In the genomic region with DNA sequence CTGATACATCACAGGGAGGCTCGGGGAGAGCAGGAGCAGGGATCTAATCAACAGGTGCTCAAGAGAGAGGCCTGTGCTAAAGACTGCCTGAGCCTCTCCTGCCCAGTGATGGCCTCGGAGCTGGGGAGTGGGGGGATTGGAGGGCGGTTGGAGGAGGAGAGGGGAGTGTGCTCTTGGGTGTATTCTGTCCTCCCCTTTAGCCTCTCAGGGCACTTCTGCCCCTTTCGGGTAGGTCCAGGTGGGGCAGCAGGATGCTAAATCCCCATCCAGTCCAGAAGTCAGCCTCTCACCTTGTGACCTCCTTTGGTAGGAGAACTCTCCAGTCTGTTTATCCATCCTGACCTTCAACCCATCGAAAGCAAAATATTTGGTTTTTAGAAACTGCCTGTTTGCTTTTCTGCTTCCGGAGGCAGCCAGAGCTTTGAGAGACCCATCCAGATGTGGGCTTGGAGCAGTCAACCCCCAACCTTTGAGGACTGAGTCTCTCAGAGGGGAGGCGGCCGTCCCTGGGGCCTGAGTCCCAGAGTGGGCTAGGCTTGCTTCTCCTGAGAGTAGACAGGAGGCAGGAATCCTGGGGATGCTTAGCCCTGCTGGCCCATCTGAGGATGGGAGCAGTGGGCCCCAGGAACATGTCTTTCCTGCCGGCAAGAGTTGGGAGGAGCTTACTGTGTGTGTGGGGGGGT, we compare ENCODE assay signal across 20 cellular contexts.
DNase-seq lines count a peak whose midpoint lies in the region; ATAC-seq and TF ChIP-seq lines count a peak whose summit lies in the region.
"Had no signal": no experiment of that assay in that cellular context is flagged by ENCODE, and none has a peak within 500 bp of the region (broad histone marks: within the 10 kb centered on the region; RNA-seq: fewer than 3 reads in every experiment).

No MANE protein-coding gene starts in this region.

- no peaks in the 10 kb centered on the region for H3K36me3 ChIP-seq in HEK293 (ENCODE audit: control insufficient read depth in 2 of 2, insufficient read depth in 1 of 2, low read length in 2 of 2)
- no peaks in the 10 kb centered on the region for H3K36me3 ChIP-seq in MM.1S (replicated peaks; ENCODE audit: insufficient read depth, low read length)
- no peaks in the 10 kb centered on the region for H3K36me3 ChIP-seq in naive thymus-derived CD4-positive, alpha-beta T cell (ENCODE audit: control insufficient read depth in 2 of 3, insufficient read depth in 3 of 3, low read length in 3 of 3)
- H3K36me3 ChIP-seq: BE2C had no signal

- H3K9me3 Mint-ChIP-seq in nephron (no peaks in the 10 kb centered on the region), MCF 10A (ENCODE audit: unreplicated experiment) (no peaks in the 10 kb centered on the region)
- peaks cover 0 to 2% (median 0%) of the 10 kb centered on the region in 11 donors for H3K9me3 Mint-ChIP-seq in naive thymus-derived CD4-positive, alpha-beta T cell
- H3K9me3 Mint-ChIP-seq: HFFc6 had no signal

- no peak overlapping the region for H2AFZ ChIP-seq in MM.1S (ENCODE audit: low read length)

- CTCF ChIA-PET in HEK293 (lab: Yijun Ruan, JAX), result interaction anchor here (0.6 to 2.6 kb wide), 3 partner anchors 19 to 380 kb away, joined by 3 to 12 read pairs (median 10); no protein-coding TSS in a partner anchor
- CTCF ChIA-PET in MCF 10A (lab: Yijun Ruan, JAX), result no interaction called here
- CTCF ChIA-PET in naive thymus-derived CD4-positive, alpha-beta T cell (lab: Charles Lee), result no interaction called here

- intact Hi-C loops in MCF 10A (cut with micrococcal nuclease), result no loop called here
- intact Hi-C loops in naive thymus-derived CD4-positive, alpha-beta T cell (cut with micrococcal nuclease), result no loop called here

- H3K4me3 Mint-ChIP-seq in nephron, result no peak overlapping the region
- no peak overlapping the region for H3K4me3 Mint-ChIP-seq in MCF 10A (ENCODE audit: unreplicated experiment)
- no peak overlapping the region for H3K4me3 Mint-ChIP-seq in naive thymus-derived CD4-positive, alpha-beta T cell
- H3K4me3 Mint-ChIP-seq: HFFc6 had no signal

- ATAC-seq in left lobe of liver, result peak; percentile 69
- no peak for ATAC-seq in naive thymus-derived CD4-positive, alpha-beta T cell

- H3K36me3 Mint-ChIP-seq in nephron (ENCODE audit: low read depth) (no peaks in the 10 kb centered on the region), MCF 10A (ENCODE audit: insufficient read depth, unreplicated experiment) (no peaks in the 10 kb centered on the region)
- no peaks in the 10 kb centered on the region for H3K36me3 Mint-ChIP-seq in naive thymus-derived CD4-positive, alpha-beta T cell

- no peak for TF ChIP-seq CTCF in HEK293 (tag by site-specific recombination; IDR thresholded peaks at IDR 0.05)
- TF ChIP-seq CTCF in MM.1S (IDR thresholded peaks at IDR 0.05; ENCODE audit: low read length), result no peak
- no peak for TF ChIP-seq CTCF in nephron (IDR thresholded peaks at IDR 0.05; ENCODE audit: unreplicated experiment in 3 of 3)
- no peak for TF ChIP-seq CTCF in MCF 10A (IDR thresholded peaks at IDR 0.05; ENCODE audit: unreplicated experiment)

- no peak overlapping the region for H3K4me2 ChIP-seq in MM.1S (ENCODE audit: low read depth, low read length)
- H3K4me2 ChIP-seq: SK-N-SH had no signal

- no peaks in the 10 kb centered on the region for H3K9me2 ChIP-seq in MM.1S (replicated peaks; ENCODE audit: insufficient read depth, low read length)
- H3K9me2 ChIP-seq: SK-N-SH had no signal

- POLR2A ChIA-PET in HEK293 (lab: Yijun Ruan, JAX), result no interaction called here
- POLR2A ChIA-PET in MCF 10A (lab: Yijun Ruan, JAX), result no interaction called here
- POLR2A ChIA-PET in naive thymus-derived CD4-positive, alpha-beta T cell (lab: Charles Lee), result no interaction called here

- H3K27me3 ChIP-seq in MM.1S (replicated peaks; ENCODE audit: insufficient read depth, low read length), result peaks cover 36% of the 10 kb centered on the region
- no peaks in the 10 kb centered on the region for H3K27me3 ChIP-seq in naive thymus-derived CD4-positive, alpha-beta T cell (ENCODE audit: control insufficient read depth in 2 of 2, insufficient read depth in 2 of 2, low read length in 2 of 2)
- H3K27me3 ChIP-seq: BE2C had no signal

- H3K27ac ChIP-seq in HEK293 (ENCODE audit: extremely low read depth, low read depth, low read length), result no peak overlapping the region
- H3K27ac ChIP-seq in MM.1S (ENCODE audit: low read length), result no peak overlapping the region
- H3K27ac ChIP-seq in naive thymus-derived CD4-positive, alpha-beta T cell (ENCODE audit: low read depth, low read length), result no peak overlapping the region

- DNase-seq in MM.1S (peak; percentile 18), left lobe of liver (ENCODE audit: low spot score) (peak; percentile 61), MCF 10A (ENCODE audit: unreplicated experiment) (no peak), NCI-H2029 (lab: John Stamatoyannopoulos, UW) (no peak), mesenteric fat pad (ENCODE audit: low spot score) (no peak)
- DNase-seq in naive thymus-derived CD4-positive, alpha-beta T cell, result no peak
- DNase-seq: BE2C, EL, GF-D8, H7, HFFc6, KBM-7, MV-4-11, NCI-H1105 treated with DMSO at 0.1 percent for 48 hours, NCI-H187, NCI-H2107, SIG-M5, SK-N-SH had no signal

- H3K4me1 Mint-ChIP-seq in nephron (peaks cover 32% of the 10 kb centered on the region), MCF 10A (ENCODE audit: insufficient read depth, unreplicated experiment) (no peaks in the 10 kb centered on the region)
- H3K4me1 Mint-ChIP-seq in naive thymus-derived CD4-positive, alpha-beta T cell, result no peaks in the 10 kb centered on the region

- no peak overlapping the region for H3K4me3 ChIP-seq in HEK293 (ENCODE audit: low read depth, low read length)
- no peak overlapping the region for H3K4me3 ChIP-seq in MM.1S (ENCODE audit: low read length)
- H3K4me3 ChIP-seq in naive thymus-derived CD4-positive, alpha-beta T cell (ENCODE audit: low read length), result no peak overlapping the region

- H3K27ac Mint-ChIP-seq in nephron (peak overlapping the region in 2 of 3 experiments; percentile 62 to 74), MCF 10A (ENCODE audit: low read depth, unreplicated experiment) (no peak overlapping the region)
- H3K27ac Mint-ChIP-seq in naive thymus-derived CD4-positive, alpha-beta T cell, result no peak overlapping the region
- H3K27ac Mint-ChIP-seq: HFFc6 had no signal

- no peaks in the 10 kb centered on the region for H3K79me2 ChIP-seq in MM.1S (ENCODE audit: low read length)

- H3K9ac ChIP-seq in MM.1S (ENCODE audit: low read length), result no peak overlapping the region
- H3K9ac ChIP-seq: SK-N-SH had no signal

- H4K20me1 ChIP-seq in MM.1S (ENCODE audit: insufficient read depth, low read length), result no peaks in the 10 kb centered on the region

- H3K9me3 ChIP-seq in HEK293 (ENCODE audit: control insufficient read depth, insufficient read depth, low read depth, low read length) (no peaks in the 10 kb centered on the region), MM.1S (replicated peaks; ENCODE audit: insufficient read depth, low read length) (no peaks in the 10 kb centered on the region)
- H3K9me3 ChIP-seq in naive thymus-derived CD4-positive, alpha-beta T cell (ENCODE audit: control insufficient read depth in 2 of 3, low read length in 3 of 3), result no peaks in the 10 kb centered on the region
- H3K9me3 ChIP-seq: BE2C, SK-N-SH had no signal

- H3K4me1 ChIP-seq in HEK293 (ENCODE audit: control insufficient read depth, insufficient read depth, low read length) (no peaks in the 10 kb centered on the region), MM.1S (ENCODE audit: low read length) (no peaks in the 10 kb centered on the region)
- no peaks in the 10 kb centered on the region for H3K4me1 ChIP-seq in naive thymus-derived CD4-positive, alpha-beta T cell (ENCODE audit: control insufficient read depth in 2 of 2, insufficient read depth in 2 of 2, low read length in 2 of 2)
- H3K4me1 ChIP-seq: BE2C had no signal

- no peaks in the 10 kb centered on the region for H3F3A ChIP-seq in MM.1S (ENCODE audit: insufficient read depth, low read length)

- no TSS peak for BruUV-seq in MCF 10A (replicated peaks; lab: Mats Ljungman, UMichigan)

- H3K27me3 Mint-ChIP-seq in nephron (ENCODE audit: low read depth) (peaks cover 27% of the 10 kb centered on the region), MCF 10A (ENCODE audit: insufficient read depth, unreplicated experiment) (peaks cover 28% of the 10 kb centered on the region)
- peaks cover 0 to 29% (median 2%) of the 10 kb centered on the region in 5 donors for H3K27me3 Mint-ChIP-seq in naive thymus-derived CD4-positive, alpha-beta T cell

TF ChIP-seq in HEK293, 187 proteins besides CTCF, POLR2A, EP300 and RAD21 (continues in another document):
- no peak for TF ChIP-seq ZNF174 (tag by site-specific recombination; IDR thresholded peaks at IDR 0.05)
- no peak for TF ChIP-seq ZNF302 (tag by site-specific recombination; IDR thresholded peaks at IDR 0.05; ENCODE audit: low read depth)
- TF ChIP-seq ZSCAN4 (tag by site-specific recombination; IDR thresholded peaks at IDR 0.05), result no peak
- TF ChIP-seq SCRT2 (tag by site-specific recombination; IDR thresholded peaks at IDR 0.05), result peak; percentile 67; the same call in 1 of the 2 replicates
- peak; percentile 80 for TF ChIP-seq ZBTB20 (tag by site-specific recombination; IDR thresholded peaks at IDR 0.05)
- TF ChIP-seq ZEB2 (tag by site-specific recombination; IDR thresholded peaks at IDR 0.05), result no peak
- TF ChIP-seq, protein P1, sequence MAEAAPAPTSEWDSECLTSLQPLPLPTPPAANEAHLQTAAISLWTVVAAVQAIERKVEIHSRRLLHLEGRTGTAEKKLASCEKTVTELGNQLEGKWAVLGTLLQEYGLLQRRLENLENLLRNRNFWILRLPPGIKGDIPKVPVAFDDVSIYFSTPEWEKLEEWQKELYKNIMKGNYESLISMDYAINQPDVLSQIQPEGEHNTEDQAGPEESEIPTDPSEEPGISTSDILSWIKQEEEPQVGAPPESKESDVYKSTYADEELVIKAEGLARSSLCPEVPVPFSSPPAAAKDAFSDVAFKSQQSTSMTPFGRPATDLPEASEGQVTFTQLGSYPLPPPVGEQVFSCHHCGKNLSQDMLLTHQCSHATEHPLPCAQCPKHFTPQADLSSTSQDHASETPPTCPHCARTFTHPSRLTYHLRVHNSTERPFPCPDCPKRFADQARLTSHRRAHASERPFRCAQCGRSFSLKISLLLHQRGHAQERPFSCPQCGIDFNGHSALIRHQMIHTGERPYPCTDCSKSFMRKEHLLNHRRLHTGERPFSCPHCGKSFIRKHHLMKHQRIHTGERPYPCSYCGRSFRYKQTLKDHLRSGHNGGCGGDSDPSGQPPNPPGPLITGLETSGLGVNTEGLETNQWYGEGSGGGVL (tag by site-specific recombination; IDR thresholded peaks at IDR 0.05), result no peak

Comparison
In these comparisons a context has a peak if more than half of its experiments do, and no peak if none do; other contexts are left out.
1. DNase-seq: peak in MM.1S (single experiment) and left lobe of liver (single experiment); none in MCF 10A (single experiment), NCI-H2029 (single experiment), naive thymus-derived CD4-positive, alpha-beta T cell (0 of 9) and mesenteric fat pad (single experiment).
2. H3K27ac Mint-ChIP-seq: peak in nephron (2 of 3); none in MCF 10A (single experiment) and naive thymus-derived CD4-positive, alpha-beta T cell (0 of 9).